Comparison of ENCODE assay signal across 12 cellular contexts in the genomic region with DNA sequence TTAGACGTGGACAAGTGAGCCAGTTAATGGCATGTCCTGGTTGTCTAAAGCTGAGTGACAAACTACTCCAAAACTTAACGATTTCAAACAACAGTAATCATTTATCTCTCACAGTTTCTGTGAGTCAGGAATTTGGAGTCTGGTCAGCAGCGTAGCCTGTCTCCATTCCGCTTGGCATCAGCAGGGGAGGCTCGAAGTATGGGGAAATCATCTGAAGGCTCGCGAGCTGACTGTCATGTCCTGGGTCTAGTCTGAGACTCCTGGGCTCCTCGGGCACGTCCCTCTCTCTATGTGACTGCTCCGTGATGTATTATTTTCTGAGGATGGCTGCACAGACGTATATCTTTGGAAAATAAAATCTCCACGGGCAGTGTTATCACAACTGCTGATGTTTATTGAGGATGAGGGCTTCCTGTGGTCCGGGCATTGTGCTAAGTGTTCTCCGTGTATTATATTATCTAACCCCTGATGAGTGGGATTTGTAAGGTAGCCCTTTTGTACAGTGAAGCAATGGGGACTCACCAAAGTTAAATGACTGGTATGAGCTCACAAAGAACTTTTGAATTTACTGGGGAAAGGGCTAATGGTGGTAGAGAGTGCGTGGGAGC. TPM values are rescaled to one million over a fixed set of nuclear protein-coding genes. Genes with fewer than 3 reads are reported as not detected.
A peak's percentile ranks its signal among the peaks of the same experiment; 100 is the strongest.
DNase-seq lines count a peak whose midpoint lies in the region; ATAC-seq and TF ChIP-seq lines count a peak whose summit lies in the region.
"Had no signal": no experiment of that assay in that cellular context is flagged by ENCODE, and none has a peak within 500 bp of the region (broad histone marks: within the 10 kb centered on the region; RNA-seq: fewer than 3 reads in every experiment).

No MANE protein-coding gene starts in this region.

- H3K9me3 ChIP-seq in neuronal stem cell (replicated peaks in 1 of 2; ENCODE audit: control insufficient read depth in 2 of 2, insufficient read depth in 1 of 2, low read depth in 1 of 2, low read length in 2 of 2) = peaks cover 0 to 10% of the 10 kb centered on the region in 2 donors
- H3K9me3 ChIP-seq: testis had no signal

- no peaks in the 10 kb centered on the region for H3K27me3 ChIP-seq in neuronal stem cell (ENCODE audit: control insufficient read depth in 3 of 3, insufficient read depth in 3 of 3, low read depth in 1 of 3, low read length in 3 of 3)
- H3K27me3 ChIP-seq: testis had no signal

- H3K27ac ChIP-seq in neuronal stem cell (replicated peaks; ENCODE audit: low read length) = no peak overlapping the region
- H3K27ac ChIP-seq: testis had no signal

- no peak overlapping the region for H2BK120ac ChIP-seq in neuronal stem cell (ENCODE audit: low read depth, low read length)

- no peak overlapping the region for H3K23ac ChIP-seq in neuronal stem cell (ENCODE audit: low read depth, low read length, poor library complexity)

- no peak overlapping the region for H3K4ac ChIP-seq in neuronal stem cell (ENCODE audit: low read length)

- no peak overlapping the region for H4K8ac ChIP-seq in neuronal stem cell (ENCODE audit: low read depth, low read length)

- H3K4me2 ChIP-seq in neuronal stem cell (ENCODE audit: insufficient read depth, low read length, poor library complexity, severe bottlenecking) = no peak overlapping the region

- peak overlapping the region; percentile 3 for H3K18ac ChIP-seq in neuronal stem cell (ENCODE audit: low read length)

- DNase-seq in globus pallidus (ENCODE audit: low spot score) (peak; percentile 27), neuronal stem cell (ENCODE audit: low spot score) (no peak), HCEC 1CT (no peak)
- DNase-seq: DMS 273 treated with DMSO at 0.1 percent for 48 hours, HFFc6, NCI-H446, testis had no signal

- peak overlapping the region in 2 of 4 donors; percentile 23 to 41 for H3K4me3 Mint-ChIP-seq in IgD-negative memory B cell
- H3K4me3 Mint-ChIP-seq: HFFc6, WTC11 had no signal

- H3K9me3 Mint-ChIP-seq in IgD-negative memory B cell = peaks cover 0 to 5% (median 0%) of the 10 kb centered on the region in 3 donors
- H3K9me3 Mint-ChIP-seq: HFFc6, WTC11 had no signal

- H3K14ac ChIP-seq in neuronal stem cell (ENCODE audit: low read length) = no peak overlapping the region

- H3K36me3 ChIP-seq in neuronal stem cell (replicated peaks in 1 of 2; ENCODE audit: control insufficient read depth in 2 of 2, insufficient read depth in 2 of 2, low read length in 2 of 2) = no peaks in the 10 kb centered on the region

- WGBS in neuronal stem cell (ENCODE audit: extremely low coverage in 2 of 2, insufficient read length in 2 of 2, insufficient replicate concordance in 1 of 2), 2 donors = no CpG with 5 or more reads among the region's 15 CpGs

- H4K91ac ChIP-seq in neuronal stem cell (ENCODE audit: low read depth, low read length, poor library complexity) = no peak overlapping the region

- H3K79me1 ChIP-seq in neuronal stem cell (ENCODE audit: low read depth, low read length) = no peaks in the 10 kb centered on the region

- H3K4me1 Mint-ChIP-seq in IgD-negative memory B cell = peaks cover 56 to 82% (median 61%) of the 10 kb centered on the region in 3 donors

- H3K27me3 Mint-ChIP-seq in IgD-negative memory B cell = no peaks in the 10 kb centered on the region

- peak overlapping the region; percentile 52 to 69 (median 54) for H3K27ac Mint-ChIP-seq in IgD-negative memory B cell
- H3K27ac Mint-ChIP-seq: HFFc6, WTC11 had no signal

- no peak overlapping the region for H2BK12ac ChIP-seq in neuronal stem cell (ENCODE audit: low read length)

- H3K9ac ChIP-seq in neuronal stem cell (ENCODE audit: low read depth, low read length, poor library complexity) = no peak overlapping the region

- H2BK15ac ChIP-seq in neuronal stem cell (ENCODE audit: low read length) = no peak overlapping the region

- H2AK5ac ChIP-seq in neuronal stem cell (ENCODE audit: low read depth, low read length) = no peak overlapping the region

- H3K4me1 ChIP-seq in neuronal stem cell (ENCODE audit: control insufficient read depth in 2 of 2, insufficient read depth in 1 of 2, low read depth in 1 of 2, low read length in 2 of 2) = peaks cover 0 to 4% of the 10 kb centered on the region in 2 donors
- H3K4me1 ChIP-seq: testis had no signal

- peaks cover 3% of the 10 kb centered on the region for H3K36me3 Mint-ChIP-seq in IgD-negative memory B cell
- H3K36me3 Mint-ChIP-seq: WTC11 had no signal

- peak; percentile 70 for ATAC-seq in SK-N-SH treated with all-trans-retinoic acid at 6 μM for 48 hours
- ATAC-seq in HG03139 (IDR thresholded peaks at IDR 0.05; ENCODE audit: unreplicated experiment) = no peak
- ATAC-seq in HG03457 (IDR thresholded peaks at IDR 0.05; ENCODE audit: unreplicated experiment) = no peak
- ATAC-seq: WTC11 had no signal

- H2BK5ac ChIP-seq in neuronal stem cell (ENCODE audit: low read length) = no peak overlapping the region

- peak overlapping the region; percentile 43 for H2AFZ ChIP-seq in neuronal stem cell (ENCODE audit: low read length)

- no peak overlapping the region for H3K4me3 ChIP-seq in neuronal stem cell (ENCODE audit: low read length in 2 of 2)
- H3K4me3 ChIP-seq: testis had no signal

TF ChIP-seq in SK-N-SH treated with all-trans-retinoic acid at 6 μM for 48 hours, 23 proteins besides CTCF, POLR2A, EP300 and RAD21:
- no peak for TF ChIP-seq TCF4 (CRISPR knock-in tag; IDR thresholded peaks at IDR 0.05; ENCODE audit: borderline replicate concordance)

RNA-seq across cellular contexts. Expression of gene PCGF5, which starts 23.3 kb away (rescaled TPM):
- 81.7 TPM for polyA plus RNA-seq in IgD-negative memory B cell
- polyA plus RNA-seq in neuronal stem cell (2013, experiment 1 of 2) = 9.6 TPM
- polyA plus RNA-seq in neuronal stem cell (2013, experiment 2 of 2) = 9.4 TPM
